21 cellular contexts compared by ENCODE assay signal in genomic region chr7:157964016-157964415, GRCh38.
A peak's percentile ranks its signal among the peaks of the same experiment; 100 is the strongest.
DNase-seq lines count a peak whose midpoint lies in the region; ATAC-seq and TF ChIP-seq lines count a peak whose summit lies in the region.
"Had no signal": no experiment of that assay in that cellular context is flagged by ENCODE, and none has a peak within 500 bp of the region (broad histone marks: within the 10 kb centered on the region; RNA-seq: fewer than 3 reads in every experiment).

No MANE protein-coding gene starts in this region.

- H3K4me2 ChIP-seq in H9 (ENCODE audit: insufficient read depth, insufficient read length, low read length): no peak overlapping the region
- H3K4me2 ChIP-seq: A549; BLaER1 treated with 17β-estradiol and CSF1 and Interleukin-3, amounts not matched to agents 10 nM and 100 nM had no signal

- H3K23ac ChIP-seq in H9 (ENCODE audit: insufficient read length, low read depth, low read length): no peak overlapping the region

- H3T11ph ChIP-seq in H9 (ENCODE audit: low read length): no peak overlapping the region

- H3K23me2 ChIP-seq in H9 (ENCODE audit: insufficient read length, low read depth, low read length, poor library complexity, severe bottlenecking): peaks cover 3% of the 10 kb centered on the region

- H3K27ac Mint-ChIP-seq in H9 (peak overlapping the region in 2 of 3 experiments; percentile 32 to 49; a peak in 1 of 7 replicates), Caco-2 (ENCODE audit: unreplicated experiment) (no peak overlapping the region)
- H3K27ac Mint-ChIP-seq: CD14-positive monocyte; CD4-positive, alpha-beta T cell; CD8-positive, alpha-beta memory T cell had no signal

- CTCF ChIA-PET in Caco-2 (lab: Charles Lee): no interaction called here

- TF ChIP-seq CTCF in H9 (conservative IDR thresholded peaks at IDR 0.05) (no peak), coronary artery (IDR thresholded peaks at IDR 0.05) (no peak), Caco-2 (IDR thresholded peaks at IDR 0.05; ENCODE audit: insufficient read depth in 1 of 2, low read depth in 1 of 2, low read length in 1 of 2, severe bottlenecking in 1 of 2, unreplicated experiment in 1 of 2) (no peak)

- no peak overlapping the region for H3K27ac ChIP-seq in H9 (ENCODE audit: insufficient read length, low read depth, low read length)
- no peak overlapping the region for H3K27ac ChIP-seq in coronary artery
- H3K27ac ChIP-seq: A549; BLaER1 treated with 17β-estradiol and CSF1 and Interleukin-3, amounts not matched to agents 10 nM and 100 nM; GM23248 had no signal

- DNase-seq in H9: no peak
- DNase-seq in coronary artery (ENCODE audit: low spot score): peak; percentile 36
- DNase-seq in mesenteric fat pad (ENCODE audit: low spot score): peak; percentile 55
- no peak for DNase-seq in Caco-2
- DNase-seq: 8988T; ACHN; AML-193; BE2C; Calu3; CD4-positive, alpha-beta T cell; CD8-positive, alpha-beta memory T cell; DMS153; DND-41; GM23248; H7 had no signal

- H3K4me3 Mint-ChIP-seq in H9: no peak overlapping the region
- no peak overlapping the region for H3K4me3 Mint-ChIP-seq in Caco-2 (ENCODE audit: unreplicated experiment)
- H3K4me3 Mint-ChIP-seq: CD14-positive monocyte; CD4-positive, alpha-beta T cell; CD8-positive, alpha-beta memory T cell had no signal

- no peaks in the 10 kb centered on the region for H3K36me3 ChIP-seq in Caco-2 (ENCODE audit: control insufficient read depth, insufficient read depth, low read length)
- H3K36me3 ChIP-seq: BE2C; BLaER1 treated with 17β-estradiol and CSF1 and Interleukin-3, amounts not matched to agents 10 nM and 100 nM had no signal

- H4K5ac ChIP-seq in H9 (ENCODE audit: insufficient read length, low read depth, low read length): no peak overlapping the region

- H4K91ac ChIP-seq in H9 (ENCODE audit: insufficient read length, low read depth, low read length): no peak overlapping the region

- no peaks in the 10 kb centered on the region for H4K20me1 ChIP-seq in H9 (ENCODE audit: control insufficient read depth, insufficient read depth, insufficient read length)
- H4K20me1 ChIP-seq: BLaER1 treated with 17β-estradiol and CSF1 and Interleukin-3, amounts not matched to agents 10 nM and 100 nM had no signal

- H3K14ac ChIP-seq in H9 (ENCODE audit: insufficient read depth, low read length): no peak overlapping the region

- no peaks in the 10 kb centered on the region for H3K79me2 ChIP-seq in H9 (ENCODE audit: insufficient read depth, low read length)

- H2AFZ ChIP-seq in H9 (ENCODE audit: low read length): no peak overlapping the region
- H2AFZ ChIP-seq: GM23248 had no signal

- no peak overlapping the region for H2AK5ac ChIP-seq in H9 (ENCODE audit: insufficient read length, low read length)

- H3K9me3 Mint-ChIP-seq in H9 (peaks cover 5 to 16% of the 10 kb centered on the region in 2 experiments; a peak in 4 of 5 replicates), Caco-2 (ENCODE audit: unreplicated experiment) (peaks cover 7% of the 10 kb centered on the region)

- H3K9ac ChIP-seq in H9 (ENCODE audit: extremely low read depth, insufficient read length, low read length): no peak overlapping the region
- H3K9ac ChIP-seq: BLaER1 treated with 17β-estradiol and CSF1 and Interleukin-3, amounts not matched to agents 10 nM and 100 nM; GM23248 had no signal

- H3K18ac ChIP-seq in H9 (ENCODE audit: insufficient read length, low read depth, low read length): no peak overlapping the region

- H2BK120ac ChIP-seq in H9 (ENCODE audit: low read depth, low read length, poor library complexity, severe bottlenecking): no peak overlapping the region

- no peak for ATAC-seq in activated CD4-positive, CD25-positive, alpha-beta regulatory T cell treated with anti-CD3 and anti-CD28 coated beads, Interleukin-2, amount 50 U/mL, for 24 hours
- ATAC-seq in GM18870 (IDR thresholded peaks at IDR 0.05; ENCODE audit: unreplicated experiment): no peak
- ATAC-seq: A549, HCT116 had no signal

- no peaks in the 10 kb centered on the region for H3K79me1 ChIP-seq in H9 (ENCODE audit: insufficient read depth, low read depth, low read length, poor library complexity, severe bottlenecking)

- no peak overlapping the region for H3K56ac ChIP-seq in H9 (ENCODE audit: insufficient read length, low read depth, low read length)

- H3K4ac ChIP-seq in H9 (ENCODE audit: low read depth, low read length): no peak overlapping the region

- H4K8ac ChIP-seq in H9 (replicated peaks; ENCODE audit: insufficient read length, low read depth, low read length): no peak overlapping the region

- H3K4me1 ChIP-seq in H9 (ENCODE audit: insufficient read depth, low read length): peaks cover 5% of the 10 kb centered on the region; the same call in 1 of the 2 replicates
- H3K4me1 ChIP-seq in Caco-2: no peaks in the 10 kb centered on the region
- H3K4me1 ChIP-seq: A549, BE2C had no signal

- H2BK12ac ChIP-seq in H9 (ENCODE audit: insufficient read length, low read depth, low read length): no peak overlapping the region

- H3K4me1 Mint-ChIP-seq in H9 (peaks cover 14 to 17% of the 10 kb centered on the region in 2 experiments), Caco-2 (ENCODE audit: low read depth, unreplicated experiment) (no peaks in the 10 kb centered on the region)
- H3K4me1 Mint-ChIP-seq: CD14-positive monocyte; CD8-positive, alpha-beta memory T cell had no signal

- no peak overlapping the region for H2BK20ac ChIP-seq in H9 (ENCODE audit: low read depth, low read length, poor library complexity, severe bottlenecking)

- H3K9me3 ChIP-seq in H9 (ENCODE audit: control insufficient read depth, low read depth, low read length) (peaks cover under 1% of the 10 kb centered on the region), Caco-2 (peaks cover under 1% of the 10 kb centered on the region; the same call in 1 of the 2 replicates)
- H3K9me3 ChIP-seq: BE2C had no signal

- H2BK5ac ChIP-seq in H9 (ENCODE audit: insufficient read length, low read length): no peak overlapping the region

- H2BK15ac ChIP-seq in H9 (ENCODE audit: low read depth, low read length): no peak overlapping the region

- no peak overlapping the region for H3K4me3 ChIP-seq in coronary artery
- H3K4me3 ChIP-seq in Caco-2 (ENCODE audit: low read depth, low read length): no peak overlapping the region
- H3K4me3 ChIP-seq: A549; BLaER1 treated with 17β-estradiol and CSF1 and Interleukin-3, amounts not matched to agents 10 nM and 100 nM; GM23248 had no signal

- POLR2A ChIA-PET in Caco-2 (lab: Charles Lee): no interaction called here

- WGBS in H9 (ENCODE audit: extremely low coverage, insufficient read length, low lambda C conversion rate): no CpG with 5 or more reads among the region's 8 CpGs

- H3K27me3 ChIP-seq in H9 (ENCODE audit: insufficient read depth, low read length) (no peaks in the 10 kb centered on the region), Caco-2 (replicated peaks; ENCODE audit: control insufficient read depth, insufficient read depth, low read length) (no peaks in the 10 kb centered on the region)
- H3K27me3 ChIP-seq: BE2C; BLaER1 treated with 17β-estradiol and CSF1 and Interleukin-3, amounts not matched to agents 10 nM and 100 nM had no signal

- H3K36me3 Mint-ChIP-seq in H9 (ENCODE audit: insufficient read depth in 1 of 3, low read depth in 3 of 3): peaks cover 3 to 9% (median 7%) of the 10 kb centered on the region in 3 experiments; a peak in 5 of 7 replicates
- H3K36me3 Mint-ChIP-seq in Caco-2 (ENCODE audit: insufficient read depth, unreplicated experiment): no peaks in the 10 kb centered on the region
- H3K36me3 Mint-ChIP-seq: CD14-positive monocyte; CD8-positive, alpha-beta memory T cell had no signal

- intact Hi-C loops in Caco-2 (cut with micrococcal nuclease; ENCODE audit: unreplicated experiment): no loop called here

- BruUV-seq in Caco-2 (replicated peaks; lab: Mats Ljungman, UMichigan): no TSS peak

- H3K27me3 Mint-ChIP-seq in H9 (ENCODE audit: low read depth) (peaks cover 24% of the 10 kb centered on the region), Caco-2 (ENCODE audit: insufficient read depth, unreplicated experiment) (no peaks in the 10 kb centered on the region)

Comparison
In these comparisons a context has a peak if more than half of its experiments do, and no peak if none do; other contexts are left out.
1. DNase-seq: peak in coronary artery (single experiment) and mesenteric fat pad (single experiment); none in H9 (single experiment) and Caco-2 (0 of 2).